ENCODE assay signal across 37 cellular contexts in the genomic region with DNA sequence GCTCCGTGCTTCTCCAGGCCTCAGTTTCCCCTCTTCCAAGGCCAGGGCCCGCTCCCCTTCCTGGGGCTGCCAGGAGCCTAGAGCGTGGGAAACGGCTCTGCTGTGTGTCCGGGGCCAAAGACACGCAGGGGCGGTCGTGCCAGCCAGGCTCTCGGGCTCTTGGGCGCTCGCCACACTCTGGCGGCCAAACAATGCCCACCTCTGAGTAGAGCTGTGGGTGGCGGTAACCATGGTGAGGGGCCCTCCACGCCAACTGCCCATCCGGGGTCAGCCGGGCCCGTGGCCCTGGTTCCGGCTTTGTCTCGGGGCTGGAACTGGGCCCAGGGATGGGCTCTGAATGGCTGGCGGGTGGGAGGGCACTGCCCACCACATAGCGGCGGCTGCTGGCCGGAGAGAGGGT. TPM values are rescaled to one million over a fixed set of nuclear protein-coding genes. Genes with fewer than 3 reads are reported as not detected.
DNase-seq lines count a peak whose midpoint lies in the region; ATAC-seq and TF ChIP-seq lines count a peak whose summit lies in the region.
"Had no signal": no experiment of that assay in that cellular context is flagged by ENCODE, and none has a peak within 500 bp of the region (broad histone marks: within the 10 kb centered on the region; RNA-seq: fewer than 3 reads in every experiment).

No MANE protein-coding gene starts in this region.

- no peak for ATAC-seq in HG03439 (IDR thresholded peaks at IDR 0.05; ENCODE audit: unreplicated experiment)
- ATAC-seq: CD8-positive, alpha-beta T cell; naive thymus-derived CD4-positive, alpha-beta T cell; stimulated activated memory B cell treated with anti-CD40 and anti-IgM and Interleukin-4, amounts not matched to agents 10 μg/mL and 1 μg/mL and 100 μg/mL, for 72 hours had no signal

- TF ChIP-seq POLR2A in uterus (IDR thresholded peaks at IDR 0.05): no peak

- H3K27me3 ChIP-seq in Caco-2 (replicated peaks; ENCODE audit: control insufficient read depth, insufficient read depth, low read length): no peaks in the 10 kb centered on the region
- no peaks in the 10 kb centered on the region for H3K27me3 ChIP-seq in uterus
- no peaks in the 10 kb centered on the region for H3K27me3 ChIP-seq in effector memory CD4-positive, alpha-beta T cell (replicated peaks; ENCODE audit: control insufficient read depth, insufficient read depth, low read length, poor library complexity, severe bottlenecking)
- H3K27me3 ChIP-seq: adrenal gland, testis had no signal

- H3K9me3 ChIP-seq in Caco-2 (no peaks in the 10 kb centered on the region), uterus (no peaks in the 10 kb centered on the region)
- H3K9me3 ChIP-seq in effector memory CD4-positive, alpha-beta T cell (ENCODE audit: control insufficient read depth, low read length): no peaks in the 10 kb centered on the region
- H3K9me3 ChIP-seq: A549, adrenal gland, testis had no signal

- intact Hi-C loops in head of caudate nucleus (cut with DNase I) (no loop called here), Caco-2 (cut with micrococcal nuclease; ENCODE audit: unreplicated experiment) (no loop called here), uterus (cut with DNase I; ENCODE audit: low total_unique reads) (no loop called here)

- H3K27ac Mint-ChIP-seq in Caco-2 (ENCODE audit: unreplicated experiment): no peak overlapping the region
- H3K27ac Mint-ChIP-seq: activated CD4-positive, alpha-beta memory T cell treated with anti-CD3 and anti-CD28 coated beads for 36 hours; activated naive CD4-positive, alpha-beta T cell treated with anti-CD3 and anti-CD28 coated beads, Interleukin-2, amount 10 ng/mL, durations not matched to agents 7 days and 5 days; CD8-positive, alpha-beta T cell; endodermal cell; mesothelial cell of epicardium; naive thymus-derived CD4-positive, alpha-beta T cell; stimulated activated memory B cell treated with anti-CD40 and anti-IgM and Interleukin-4, amounts not matched to agents 10 μg/mL and 1 μg/mL and 100 μg/mL, for 72 hours had no signal

- TF ChIP-seq CTCF in Caco-2 (IDR thresholded peaks at IDR 0.05; ENCODE audit: insufficient read depth in 1 of 2, low read depth in 1 of 2, low read length in 1 of 2, severe bottlenecking in 1 of 2, unreplicated experiment in 1 of 2) (no peak), uterus (IDR thresholded peaks at IDR 0.05) (no peak)

- no peak overlapping the region for H3K27ac ChIP-seq in uterus
- H3K27ac ChIP-seq in effector memory CD4-positive, alpha-beta T cell (ENCODE audit: insufficient read depth, low read length, poor library complexity, severe bottlenecking): no peak overlapping the region
- H3K27ac ChIP-seq: A549, adrenal gland, heart left ventricle, PC-9, testis had no signal

- H3K36me3 Mint-ChIP-seq in Caco-2 (ENCODE audit: insufficient read depth, unreplicated experiment): no peaks in the 10 kb centered on the region
- H3K36me3 Mint-ChIP-seq: activated CD4-positive, alpha-beta memory T cell treated with anti-CD3 and anti-CD28 coated beads for 36 hours; activated naive CD4-positive, alpha-beta T cell treated with anti-CD3 and anti-CD28 coated beads, Interleukin-2, amount 10 ng/mL, durations not matched to agents 7 days and 5 days; CD8-positive, alpha-beta T cell; stimulated activated memory B cell treated with anti-CD40 and anti-IgM and Interleukin-4, amounts not matched to agents 10 μg/mL and 1 μg/mL and 100 μg/mL, for 72 hours had no signal

- peak; percentile 78 for DNase-seq in Ammon's horn (ENCODE audit: low spot score)
- DNase-seq in anterior cingulate cortex (lab: John Stamatoyannopoulos, UW): peak in 54 of 58 donors; percentile 21 to 95 (median 80)
- DNase-seq in head of caudate nucleus: peak in 41 of 42 donors; percentile 46 to 91 (median 71)
- DNase-seq in pons (ENCODE audit: low spot score): peak; percentile 58
- no peak for DNase-seq in Caco-2
- no peak for DNase-seq in uterus
- no peak for DNase-seq in effector memory CD4-positive, alpha-beta T cell
- DNase-seq: activated CD4-positive, alpha-beta memory T cell treated with anti-CD3 and anti-CD28 coated beads for 36 hours; activated CD4-positive, alpha-beta T cell treated with anti-CD3 and anti-CD28 coated beads for 1 hour; activated naive CD4-positive, alpha-beta T cell treated with anti-CD3 and anti-CD28 coated beads, Interleukin-2, amount 10 ng/mL, durations not matched to agents 7 days and 5 days; adrenal gland; cortex of kidney; DMS 273 treated with DMSO at 0.1 percent for 48 hours; endodermal cell; Kasumi-1; naive thymus-derived CD4-positive, alpha-beta T cell; NCI-H1436 treated with DMSO at 0.1 percent for 48 hours; NCI-H2081 treated with DMSO at 0.1 percent for 48 hours; NCI-H2227 treated with DMSO at 0.1 percent for 48 hours; NCI-H526; PC-9; T-helper 2 cell; testis had no signal

- H3K4me3 ChIP-seq in Caco-2 (ENCODE audit: low read depth, low read length): no peak overlapping the region
- no peak overlapping the region for H3K4me3 ChIP-seq in uterus
- no peak overlapping the region for H3K4me3 ChIP-seq in effector memory CD4-positive, alpha-beta T cell (ENCODE audit: insufficient read depth, low read depth, low read length, poor library complexity, severe bottlenecking)
- H3K4me3 ChIP-seq: A549, adrenal gland, heart left ventricle, PC-9, testis had no signal

- H3K27me3 Mint-ChIP-seq in Caco-2 (ENCODE audit: insufficient read depth, unreplicated experiment): peaks cover 2% of the 10 kb centered on the region
- H3K27me3 Mint-ChIP-seq: activated CD4-positive, alpha-beta memory T cell treated with anti-CD3 and anti-CD28 coated beads for 36 hours; stimulated activated memory B cell treated with anti-CD40 and anti-IgM and Interleukin-4, amounts not matched to agents 10 μg/mL and 1 μg/mL and 100 μg/mL, for 72 hours had no signal

- H3K4me3 Mint-ChIP-seq in Caco-2 (ENCODE audit: unreplicated experiment): no peak overlapping the region
- H3K4me3 Mint-ChIP-seq: activated CD4-positive, alpha-beta memory T cell treated with anti-CD3 and anti-CD28 coated beads for 36 hours; activated naive CD4-positive, alpha-beta T cell treated with anti-CD3 and anti-CD28 coated beads, Interleukin-2, amount 10 ng/mL, durations not matched to agents 7 days and 5 days; CD8-positive, alpha-beta T cell; endodermal cell; mesothelial cell of epicardium; naive thymus-derived CD4-positive, alpha-beta T cell; stimulated activated memory B cell treated with anti-CD40 and anti-IgM and Interleukin-4, amounts not matched to agents 10 μg/mL and 1 μg/mL and 100 μg/mL, for 72 hours had no signal

- H3K4me1 Mint-ChIP-seq in Caco-2 (ENCODE audit: low read depth, unreplicated experiment): no peaks in the 10 kb centered on the region
- H3K4me1 Mint-ChIP-seq: endodermal cell, mesothelial cell of epicardium had no signal

- H3K4me1 ChIP-seq in Caco-2: no peaks in the 10 kb centered on the region
- H3K4me1 ChIP-seq in uterus: no peaks in the 10 kb centered on the region
- peaks cover 7% of the 10 kb centered on the region for H3K4me1 ChIP-seq in effector memory CD4-positive, alpha-beta T cell (ENCODE audit: control insufficient read depth, insufficient read depth, low read length, poor library complexity, severe bottlenecking)
- H3K4me1 ChIP-seq: A549, heart left ventricle, testis had no signal

- no peaks in the 10 kb centered on the region for H3K36me3 ChIP-seq in Caco-2 (ENCODE audit: control insufficient read depth, insufficient read depth, low read length)
- H3K36me3 ChIP-seq in uterus: no peaks in the 10 kb centered on the region
- no peaks in the 10 kb centered on the region for H3K36me3 ChIP-seq in effector memory CD4-positive, alpha-beta T cell (ENCODE audit: control insufficient read depth, insufficient read depth, low read length)
- H3K36me3 ChIP-seq: adrenal gland, heart left ventricle had no signal

- no TSS peak for BruUV-seq in Caco-2 (replicated peaks; lab: Mats Ljungman, UMichigan)

- CTCF ChIA-PET in Caco-2 (lab: Charles Lee): interaction anchor here (1.0 kb wide), 1 partner anchor 10 kb away, joined by 3 read pairs; no protein-coding TSS in a partner anchor

- POLR2A ChIA-PET in Caco-2 (lab: Charles Lee): no interaction called here

- H3K9me3 Mint-ChIP-seq in Caco-2 (ENCODE audit: unreplicated experiment): no peaks in the 10 kb centered on the region
- H3K9me3 Mint-ChIP-seq: activated CD4-positive, alpha-beta memory T cell treated with anti-CD3 and anti-CD28 coated beads for 36 hours; activated naive CD4-positive, alpha-beta T cell treated with anti-CD3 and anti-CD28 coated beads, Interleukin-2, amount 10 ng/mL, durations not matched to agents 7 days and 5 days; CD8-positive, alpha-beta T cell; stimulated activated memory B cell treated with anti-CD40 and anti-IgM and Interleukin-4, amounts not matched to agents 10 μg/mL and 1 μg/mL and 100 μg/mL, for 72 hours had no signal

RNA-seq across cellular contexts. Expression of gene GRIFIN, which starts 16.0 kb away (rescaled TPM):
- total RNA-seq in Caco-2 (2022): not detected in 2 replicates
- total RNA-seq in uterus: not detected
- total RNA-seq: activated CD4-positive, alpha-beta memory T cell treated with anti-CD3 and anti-CD28 coated beads for 36 hours; adrenal gland; bronchial epithelial cell; CD8-positive, alpha-beta T cell; endodermal cell; fibroblast of villous mesenchyme; H4; heart left ventricle; liver; mesothelial cell of epicardium; naive thymus-derived CD4-positive, alpha-beta T cell; PC-9; renal cortical epithelial cell; Right ventricle myocardium inferior; skeletal muscle tissue; testis; urinary bladder had no signal

RNA-seq across cellular contexts. Expression of gene CHST12, which starts 56.8 kb away (rescaled TPM):
- 26.0 and 28.0 TPM in 2 replicates for total RNA-seq in Caco-2 (2022)
- total RNA-seq in uterus: 10 to 100 TPM in 1 of 4 donors, 1 to 10 TPM in 3; 5.6 to 30.5 (median 8.3) TPM

RNA-seq across cellular contexts. Expression of gene LFNG, which starts 59.4 kb away (rescaled TPM):
- total RNA-seq in Caco-2 (2022) (4.5 and 5.1 TPM in 2 replicates), uterus (10 to 100 TPM in 2 of 4 donors, 1 to 10 TPM in 1, not detected in 1; 2.3 to 30.5 (median 26.5) TPM)

Comparison
In these comparisons a context has a peak if more than half of its experiments do, and no peak if none do; other contexts are left out.
1. DNase-seq: peak in Ammon's horn (single experiment), anterior cingulate cortex (54 of 58), head of caudate nucleus (41 of 42) and pons (single experiment); none in Caco-2 (0 of 2), uterus (0 of 2) and effector memory CD4-positive, alpha-beta T cell (0 of 3).